In genomic region chr5:107352576-107352975, GRCh38 we compare ENCODE assay signal across 22 cellular contexts.
"Had no signal": no experiment of that assay in that cellular context is flagged by ENCODE, and none has a peak within 500 bp of the region (broad histone marks: within the 10 kb centered on the region; RNA-seq: fewer than 3 reads in every experiment).

No MANE protein-coding gene starts in this region.

- H3K4me1 Mint-ChIP-seq: activated naive CD8-positive, alpha-beta T cell treated with anti-CD3 and anti-CD28 coated beads, Interleukin-2, amount 10 ng/mL, durations not matched to agents 7 days and 5 days; naive thymus-derived CD4-positive, alpha-beta T cell; neural crest cell; stimulated activated naive CD8-positive, alpha-beta T cell treated with anti-CD3 and anti-CD28 coated beads, Interleukin-15, amount 100 ng/mL, for 72 hours had no signal

- H3K9me3 ChIP-seq: right lobe of liver had no signal

- H3K4me3 ChIP-seq: lung, right lobe of liver, skin epidermis, tibial nerve had no signal

- H3K9me3 Mint-ChIP-seq: activated naive CD8-positive, alpha-beta T cell treated with anti-CD3 and anti-CD28 coated beads, Interleukin-2, amount 10 ng/mL, durations not matched to agents 7 days and 5 days; dendritic cell treated with granulocyte-macrophage colony-stimulating factor and Interleukin-4, amounts not matched to agents 40 ng/mL and 50 ng/mL, for 4 days had no signal

- FAIRE-seq: kidney, urothelium cell line had no signal

- H3K27ac Mint-ChIP-seq: activated naive CD4-positive, alpha-beta T cell treated with anti-CD3 and anti-CD28 coated beads for 36 hours; activated naive CD8-positive, alpha-beta T cell treated with anti-CD3 and anti-CD28 coated beads, Interleukin-2, amount 10 ng/mL, durations not matched to agents 7 days and 5 days; dendritic cell treated with granulocyte-macrophage colony-stimulating factor and Interleukin-4, amounts not matched to agents 40 ng/mL and 50 ng/mL, for 4 days; naive thymus-derived CD4-positive, alpha-beta T cell; stimulated activated naive CD8-positive, alpha-beta T cell treated with anti-CD3 and anti-CD28 coated beads, Interleukin-15, amount 100 ng/mL, for 72 hours had no signal

- H3K27ac ChIP-seq: right lobe of liver, skin epidermis, tibial nerve had no signal

- H3K27me3 ChIP-seq: right lobe of liver, tibial nerve had no signal

- DNase-seq: activated CD4-positive, alpha-beta T cell treated with anti-CD3 and anti-CD28 coated beads for 4 hours; activated CD4-positive, alpha-beta T cell treated with anti-CD3 and anti-CD28 coated beads, Interleukin-2, amount 50 U/mL, for 48 hours; activated CD4-positive, CD25-positive, alpha-beta regulatory T cell; activated CD8-positive, alpha-beta memory T cell treated with anti-CD3 and anti-CD28 coated beads, Interleukin-2, amount 50 U/mL, for 48 hours; activated naive CD4-positive, alpha-beta T cell treated with anti-CD3 and anti-CD28 coated beads for 36 hours; activated naive CD8-positive, alpha-beta T cell treated with anti-CD3 and anti-CD28 coated beads, Interleukin-2, amount 10 ng/mL, durations not matched to agents 7 days and 5 days; activated T-cell treated with anti-CD3 and anti-CD28 coated beads, Interleukin-2, amount 50 U/mL, for 48 hours; amniotic stem cell; effector CD4-positive, alpha-beta T cell; foreskin melanocyte; kidney; naive thymus-derived CD4-positive, alpha-beta T cell; posterior cingulate gyrus; right lobe of liver; stimulated activated CD4-positive, alpha-beta T cell treated with anti-CD3 and anti-CD28 coated beads, Interleukin-1b, Interleukin-23, amount 100 ng/mL, for 48 hours; stimulated activated naive CD8-positive, alpha-beta T cell treated with anti-CD3 and anti-CD28 coated beads, Interleukin-15, amount 100 ng/mL, for 72 hours had no signal

- H3K36me3 Mint-ChIP-seq: activated naive CD8-positive, alpha-beta T cell treated with anti-CD3 and anti-CD28 coated beads, Interleukin-2, amount 10 ng/mL, durations not matched to agents 7 days and 5 days; naive thymus-derived CD4-positive, alpha-beta T cell had no signal

- H3K36me3 ChIP-seq: right lobe of liver, tibial nerve had no signal

- H3K4me1 ChIP-seq: right lobe of liver, tibial nerve had no signal

- H3K4me3 Mint-ChIP-seq: activated naive CD4-positive, alpha-beta T cell treated with anti-CD3 and anti-CD28 coated beads for 36 hours; activated naive CD8-positive, alpha-beta T cell treated with anti-CD3 and anti-CD28 coated beads, Interleukin-2, amount 10 ng/mL, durations not matched to agents 7 days and 5 days; dendritic cell treated with granulocyte-macrophage colony-stimulating factor and Interleukin-4, amounts not matched to agents 40 ng/mL and 50 ng/mL, for 4 days; naive thymus-derived CD4-positive, alpha-beta T cell; neural crest cell; stimulated activated naive CD8-positive, alpha-beta T cell treated with anti-CD3 and anti-CD28 coated beads, Interleukin-15, amount 100 ng/mL, for 72 hours had no signal
